Comparison of ENCODE assay signal across 9 cellular contexts in the genomic region with DNA sequence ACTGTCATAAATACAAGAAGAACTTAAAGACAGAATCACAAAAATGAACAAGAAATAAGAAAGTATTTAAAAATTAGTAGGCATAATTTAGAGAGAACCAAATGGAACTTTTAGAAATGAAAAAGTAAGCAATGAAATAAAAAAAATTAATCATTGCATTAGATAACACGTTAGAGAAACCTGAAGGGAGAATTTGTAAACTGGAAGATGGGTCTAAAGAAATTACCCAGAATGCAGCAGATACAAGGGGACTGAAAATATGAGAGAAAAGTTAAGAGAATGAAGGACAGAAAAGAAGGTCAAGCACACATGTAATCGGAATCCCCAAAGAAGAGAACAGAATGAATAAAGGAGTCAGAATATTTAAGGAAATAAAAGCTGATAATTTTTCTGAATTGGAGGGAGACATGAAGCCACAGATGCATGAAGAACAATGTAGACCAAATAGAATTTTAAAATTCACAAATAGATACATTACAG.
"Had no signal": no experiment of that assay in that cellular context is flagged by ENCODE, and none has a peak within 500 bp of the region (broad histone marks: within the 10 kb centered on the region; RNA-seq: fewer than 3 reads in every experiment).

No MANE protein-coding gene starts in this region.

- H3K27ac ChIP-seq: GM23248 had no signal

- H3K9me3 ChIP-seq: HAP-1 had no signal

- ATAC-seq: HCT116, K562 had no signal

- H3K36me3 ChIP-seq: HAP-1 had no signal

- H3K4me1 ChIP-seq: HAP-1 had no signal

- FAIRE-seq: HTR-8/SVneo had no signal

- H3K9ac ChIP-seq: GM23248 had no signal

- DNase-seq: GM23248, GOT3, H7, IMR-90, KG1 had no signal

- H3K4me3 ChIP-seq: GM23248, HAP-1, K562 had no signal

- H2AFZ ChIP-seq: GM23248 had no signal
